ENCODE assay signal across 9 cellular contexts in the genomic region with DNA sequence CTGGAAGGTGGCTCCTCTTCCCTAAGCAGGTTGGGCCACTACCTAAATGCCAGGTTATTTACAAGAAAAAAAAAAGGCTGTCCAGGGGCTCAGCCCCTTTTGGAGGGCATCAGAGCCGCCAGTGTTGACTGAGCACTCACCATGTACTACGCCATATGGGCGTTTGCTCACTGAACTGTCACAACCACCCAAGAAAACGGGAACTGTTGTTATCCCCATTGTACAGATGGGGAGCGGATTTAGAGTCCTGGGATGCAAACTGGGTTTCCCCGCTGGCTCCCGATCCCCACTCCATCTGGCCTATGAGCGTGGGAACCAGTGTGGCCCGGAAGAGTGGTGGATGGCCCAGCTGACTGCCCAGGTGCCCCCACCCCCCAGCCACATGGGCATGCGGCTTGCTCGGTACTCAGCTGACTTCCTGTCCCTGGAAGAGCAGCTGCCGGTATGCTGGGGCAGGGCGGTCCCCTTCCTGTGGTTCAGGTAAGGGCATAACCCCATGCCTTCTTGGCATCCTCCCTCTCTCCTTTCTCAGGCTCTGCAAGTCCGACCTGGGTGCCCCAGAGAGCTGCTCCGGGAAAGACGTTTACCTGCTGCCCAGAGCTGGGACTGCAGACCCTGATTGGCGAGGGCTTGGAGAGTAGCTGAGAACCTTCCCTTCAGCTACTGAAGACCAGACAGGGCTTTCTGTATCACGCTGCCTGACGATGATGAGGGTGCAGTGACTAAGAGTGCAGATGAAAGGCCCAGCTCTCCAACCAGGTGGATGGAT. TPM values are rescaled to one million over a fixed set of nuclear protein-coding genes. Genes with fewer than 3 reads are reported as not detected.
DNase-seq lines count a peak whose midpoint lies in the region; ATAC-seq and TF ChIP-seq lines count a peak whose summit lies in the region.
"Had no signal": no experiment of that assay in that cellular context is flagged by ENCODE, and none has a peak within 500 bp of the region (broad histone marks: within the 10 kb centered on the region; RNA-seq: fewer than 3 reads in every experiment).

No MANE protein-coding gene starts in this region.

- no peak for TF ChIP-seq CTCF in sigmoid colon (IDR thresholded peaks at IDR 0.05)

- H3K4me1 ChIP-seq in sigmoid colon: peaks cover 0 to 47% (median 39%) of the 10 kb centered on the region in 4 donors

- 50 to 77% methylated on average over 19 of the region's 19 CpGs for WGBS in sigmoid colon, 2 donors

- no peak overlapping the region for H3K4me3 ChIP-seq in sigmoid colon

- peak in 1 of 4 donors; percentile 47 for TF ChIP-seq EP300 in sigmoid colon (IDR thresholded peaks at IDR 0.05)

- TF ChIP-seq POLR2A in sigmoid colon (IDR thresholded peaks at IDR 0.05): no peak

- intact Hi-C loops in sigmoid colon (cut with DNase I): no loop called here

- H3K9me3 ChIP-seq in sigmoid colon: no peaks in the 10 kb centered on the region

- DNase-seq in DMS 273 (lab: John Stamatoyannopoulos, UW; ENCODE audit: unreplicated experiment) (peak; percentile 61), DMS 273 treated with DMSO at 0.1 percent for 48 hours (lab: John Stamatoyannopoulos, UW) (no peak), sigmoid colon (no peak), SKM-1 (lab: John Stamatoyannopoulos, UW; ENCODE audit: unreplicated experiment) (no peak)
- DNase-seq in activated CD4-positive, alpha-beta T cell treated with anti-CD3 and anti-CD28 coated beads for 1 hour: peak; percentile 54
- DNase-seq in effector CD4-positive, alpha-beta T cell: peak; percentile 56

- ATAC-seq in HG02970 (IDR thresholded peaks at IDR 0.05; ENCODE audit: low FRiP score, unreplicated experiment) (no peak), HG03521 (IDR thresholded peaks at IDR 0.05; ENCODE audit: unreplicated experiment) (no peak)

- H3K27me3 ChIP-seq in sigmoid colon: no peaks in the 10 kb centered on the region

- peak overlapping the region; percentile 90 to 93 (median 92) for H3K27ac ChIP-seq in sigmoid colon
- H3K27ac ChIP-seq: 22Rv1 had no signal

- H3K36me3 ChIP-seq in sigmoid colon: no peaks in the 10 kb centered on the region

RNA-seq across cellular contexts. Expression of a gene that starts 16.3 kb away (rescaled TPM):
- total RNA-seq in sigmoid colon: 100 to 1,000 TPM in 2 of 4 donors, 10 to 100 TPM in 2; 10.3 to 499 (median 82.9) TPM
- polyA plus RNA-seq in sigmoid colon: 10 to 100 TPM; 11.1 to 64.5 (median 28.2) TPM

RNA-seq across cellular contexts. Expression of a gene that starts 34.8 kb away (rescaled TPM):
- 10 to 100 TPM; 20.0 to 36.3 (median 29.0) TPM for total RNA-seq in sigmoid colon
- polyA plus RNA-seq in sigmoid colon: 10 to 100 TPM in 2 of 3 donors, 1 to 10 TPM in 1; 9.9 to 36.9 (median 16.8) TPM

Comparison
In these comparisons a context has a peak if more than half of its experiments do, and no peak if none do; other contexts are left out.
1. DNase-seq: peak in DMS 273 (single experiment), activated CD4-positive, alpha-beta T cell treated with anti-CD3 and anti-CD28 coated beads for 1 hour (single experiment) and effector CD4-positive, alpha-beta T cell (single experiment); none in DMS 273 treated with DMSO at 0.1 percent for 48 hours (single experiment), sigmoid colon (single experiment) and SKM-1 (single experiment).